22 cellular contexts compared by ENCODE assay signal in genomic region chr5:132667761-132668705, GRCh38. TPM values are rescaled to one million over a fixed set of nuclear protein-coding genes. Genes with fewer than 3 reads are reported as not detected.
DNase-seq lines count a peak whose midpoint lies in the region; ATAC-seq and TF ChIP-seq lines count a peak whose summit lies in the region.
"Had no signal": no experiment of that assay in that cellular context is flagged by ENCODE, and none has a peak within 500 bp of the region (broad histone marks: within the 10 kb centered on the region; RNA-seq: fewer than 3 reads in every experiment).

No MANE protein-coding gene starts in this region.

- TF ChIP-seq EP300 in stomach (IDR thresholded peaks at IDR 0.05): no peak

- H3K36me3 ChIP-seq in RWPE2 (ENCODE audit: low read depth) (no peaks in the 10 kb centered on the region), stomach (no peaks in the 10 kb centered on the region)
- H3K36me3 ChIP-seq: BE2C, Peyer's patch had no signal

- 85 to 92% (median 88%) methylated on average over 15 to 22 of the region's 22 CpGs for WGBS in stomach, 5 donors

- peaks cover 11% of the 10 kb centered on the region for H3K27me3 Mint-ChIP-seq in activated naive CD4-positive, alpha-beta T cell treated with anti-CD3 and anti-CD28 coated beads, Interleukin-2, amount 10 ng/mL, durations not matched to agents 7 days and 5 days

- CTCF ChIA-PET in activated naive CD4-positive, alpha-beta T cell treated with anti-CD3 and anti-CD28 coated beads, Interleukin-2, amount 10 ng/mL, durations not matched to agents 7 days and 5 days (lab: Charles Lee): interaction anchor here (1.9 kb wide), 1 partner anchor 282 kb away, joined by 7 read pairs; no protein-coding TSS in a partner anchor

- peaks cover 8% of the 10 kb centered on the region for H3K4me1 Mint-ChIP-seq in activated naive CD4-positive, alpha-beta T cell treated with anti-CD3 and anti-CD28 coated beads, Interleukin-2, amount 10 ng/mL, durations not matched to agents 7 days and 5 days

- no peaks in the 10 kb centered on the region for H3K36me3 Mint-ChIP-seq in activated naive CD4-positive, alpha-beta T cell treated with anti-CD3 and anti-CD28 coated beads, Interleukin-2, amount 10 ng/mL, durations not matched to agents 7 days and 5 days

- no peak overlapping the region for H3K4me3 Mint-ChIP-seq in activated naive CD4-positive, alpha-beta T cell treated with anti-CD3 and anti-CD28 coated beads, Interleukin-2, amount 10 ng/mL, durations not matched to agents 7 days and 5 days
- H3K4me3 Mint-ChIP-seq: CD4-positive, CD25-positive, alpha-beta regulatory T cell had no signal

- H3K27me3 ChIP-seq in RWPE2 (ENCODE audit: insufficient read depth, poor library complexity, severe bottlenecking): no peaks in the 10 kb centered on the region
- no peaks in the 10 kb centered on the region for H3K27me3 ChIP-seq in stomach
- H3K27me3 ChIP-seq: BE2C, Peyer's patch had no signal

- H3K4me3 ChIP-seq in RWPE2 (ENCODE audit: severe bottlenecking): no peak overlapping the region
- H3K4me3 ChIP-seq in epithelial cell of esophagus (ENCODE audit: low read length): no peak overlapping the region
- H3K4me3 ChIP-seq in stomach: no peak overlapping the region
- H3K4me3 ChIP-seq: GM23248, Peyer's patch, SK-N-MC had no signal

- 0 out of 3 replicates have a peak, but pooled peaks have one; percentile 43 for ATAC-seq in RWPE2 (ENCODE audit: low read depth)
- no peak for ATAC-seq in HG02870 (IDR thresholded peaks at IDR 0.05; ENCODE audit: unreplicated experiment)

- H3K27ac ChIP-seq in RWPE2 (ENCODE audit: poor library complexity, severe bottlenecking) (no peak overlapping the region), stomach (no peak overlapping the region)
- H3K27ac ChIP-seq: GM23248, Peyer's patch, SK-N-MC had no signal

- peak overlapping the region; percentile 56 for H3K27ac Mint-ChIP-seq in activated naive CD4-positive, alpha-beta T cell treated with anti-CD3 and anti-CD28 coated beads, Interleukin-2, amount 10 ng/mL, durations not matched to agents 7 days and 5 days
- H3K27ac Mint-ChIP-seq: CD4-positive, CD25-positive, alpha-beta regulatory T cell had no signal

- H3K4me1 ChIP-seq in RWPE2 (ENCODE audit: insufficient read depth, poor library complexity, severe bottlenecking) (no peaks in the 10 kb centered on the region), stomach (peaks cover 0 to 10% (median 7%) of the 10 kb centered on the region in 4 donors)

- H3K9me3 ChIP-seq in RWPE2 (ENCODE audit: severe bottlenecking): no peaks in the 10 kb centered on the region
- no peaks in the 10 kb centered on the region for H3K9me3 ChIP-seq in stomach
- H3K9me3 ChIP-seq: BE2C, Peyer's patch had no signal

- intact Hi-C loops in stomach (cut with DNase I; ENCODE audit: low total_unique reads): no loop called here

- TF ChIP-seq CTCF in RWPE2 (IDR thresholded peaks at IDR 0.05; ENCODE audit: poor library complexity, severe bottlenecking) (no peak), epithelial cell of esophagus (IDR thresholded peaks at IDR 0.05; ENCODE audit: insufficient read depth, low read depth, low read length, missing control alignments) (no peak), stomach (IDR thresholded peaks at IDR 0.05) (no peak)

- no peak for DNase-seq in activated naive CD4-positive, alpha-beta T cell treated with anti-CD3 and anti-CD28 coated beads, Interleukin-2, amount 10 ng/mL, durations not matched to agents 7 days and 5 days
- DNase-seq in activated naive CD4-positive, alpha-beta T cell (lab: John Stamatoyannopoulos, UW): no peak
- DNase-seq in RWPE2 (ENCODE audit: low spot score) (no peak), epithelial cell of esophagus (ENCODE audit: low read depth) (peak; percentile 26), stomach (peak; percentile 11), retina (no peak)
- no peak for DNase-seq in activated effector memory CD4-positive, alpha-beta T cell treated with Interleukin-2 at 50 U/mL for 16 hours
- DNase-seq: BE2C; CD4-positive, CD25-positive, alpha-beta regulatory T cell; COR-L47; DMS 273 treated with DMSO at 0.1 percent for 48 hours; DND-41; NCI-H1105; NCI-H2081; NCI-H446 treated with DMSO at 0.1 percent for 48 hours; NK-92 treated with Interleukin-12 subunit alpha and Interleukin-12 subunit beta, amount 100 ng/mL, for 24 hours; Peyer's patch; Right ventricle myocardium superior had no signal

- no peak for TF ChIP-seq POLR2A in stomach (IDR thresholded peaks at IDR 0.05)

- no peaks in the 10 kb centered on the region for H3K9me3 Mint-ChIP-seq in activated naive CD4-positive, alpha-beta T cell treated with anti-CD3 and anti-CD28 coated beads, Interleukin-2, amount 10 ng/mL, durations not matched to agents 7 days and 5 days
- H3K9me3 Mint-ChIP-seq: CD4-positive, CD25-positive, alpha-beta regulatory T cell had no signal

RNA-seq across cellular contexts. Expression of gene IL4, which starts 5.8 kb away (rescaled TPM):
- not detected for total RNA-seq in stomach
- polyA plus RNA-seq in stomach: not detected
- total RNA-seq: A172, GM23248, Peyer's patch, Right ventricle myocardium superior had no signal

RNA-seq across cellular contexts. Expression of gene IL13, which starts 10.1 kb away (rescaled TPM):
- under 1 TPM in 1 of 5 donors, not detected in 4; 0.55 TPM for total RNA-seq in stomach
- not detected for polyA plus RNA-seq in stomach
- total RNA-seq: A172, GM23248, Peyer's patch, Right ventricle myocardium superior had no signal
- polyA plus RNA-seq: CD4-positive, CD25-positive, alpha-beta regulatory T cell; GM23248 had no signal

Comparison
In these comparisons a context has a peak if more than half of its experiments do, and no peak if none do; other contexts are left out.
1. DNase-seq: peak in epithelial cell of esophagus (single experiment) and stomach (single experiment); none in activated naive CD4-positive, alpha-beta T cell treated with anti-CD3 and anti-CD28 coated beads, Interleukin-2, amount 10 ng/mL, durations not matched to agents 7 days and 5 days (single experiment), activated naive CD4-positive, alpha-beta T cell (0 of 4), RWPE2 (single experiment), activated effector memory CD4-positive, alpha-beta T cell treated with Interleukin-2 at 50 U/mL for 16 hours (single experiment) and retina (single experiment).